8 cellular contexts compared by ENCODE assay signal in the genomic region with DNA sequence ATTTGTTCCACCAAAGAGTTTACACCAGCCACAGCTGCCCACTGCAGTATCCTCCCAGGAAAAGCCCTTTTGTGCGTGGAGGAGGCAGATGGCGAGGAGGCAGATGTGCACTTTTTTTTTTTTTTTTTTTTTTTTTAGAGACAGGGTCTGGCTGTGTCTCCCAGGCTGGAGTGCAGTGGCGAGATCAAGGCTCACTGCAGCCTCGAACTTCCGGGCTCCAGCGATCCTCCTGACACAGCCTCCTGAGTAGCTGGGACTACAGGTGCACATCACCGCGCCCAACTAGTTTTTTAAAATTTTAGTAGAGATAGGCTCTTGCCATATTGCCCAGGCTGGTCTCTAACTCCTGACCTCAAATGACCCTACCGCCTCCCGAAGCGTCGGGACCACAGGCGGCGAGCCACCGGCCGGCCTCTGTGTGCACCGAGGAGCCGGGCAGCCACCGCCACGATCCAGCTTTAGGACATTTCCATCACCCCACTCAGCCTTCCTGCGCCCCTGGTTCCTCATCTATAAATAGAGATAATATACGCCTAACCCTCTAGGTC. TPM values are rescaled to one million over a fixed set of nuclear protein-coding genes. Genes with fewer than 3 reads are reported as not detected.
DNase-seq lines count a peak whose midpoint lies in the region; ATAC-seq and TF ChIP-seq lines count a peak whose summit lies in the region.

No MANE protein-coding gene starts in this region.

- no peaks in the 10 kb centered on the region for H3K4me1 ChIP-seq in HUES6 (ENCODE audit: control insufficient read depth, insufficient read depth, low read length)
- H3K4me1 ChIP-seq in muscle layer of colon (ENCODE audit: insufficient read depth, low read length) = peaks cover 18% of the 10 kb centered on the region

- H3K9me3 ChIP-seq in HUES6 (ENCODE audit: control insufficient read depth, insufficient read depth, low read depth, low read length) (no peaks in the 10 kb centered on the region), muscle layer of colon (ENCODE audit: low read length) (no peaks in the 10 kb centered on the region)

- peaks cover 11% of the 10 kb centered on the region for H3K27me3 ChIP-seq in HUES6 (ENCODE audit: control insufficient read depth, insufficient read depth, low read length)
- no peaks in the 10 kb centered on the region for H3K27me3 ChIP-seq in muscle layer of colon (ENCODE audit: control insufficient read depth in 1 of 2, insufficient read depth in 2 of 2, low read length in 2 of 2)

- H3K4me3 ChIP-seq in HUES6 (ENCODE audit: low read depth, low read length) (peak overlapping the region; percentile 69), muscle layer of colon (ENCODE audit: low read depth in 1 of 2, low read length in 2 of 2) (peak overlapping the region; percentile 71 to 86)

- H3K36me3 ChIP-seq in HUES6 (ENCODE audit: control insufficient read depth, insufficient read depth, low read length) (peaks cover 29% of the 10 kb centered on the region), muscle layer of colon (ENCODE audit: insufficient read depth, low read length) (no peaks in the 10 kb centered on the region)

- ATAC-seq in GM21381 (IDR thresholded peaks at IDR 0.05; ENCODE audit: unreplicated experiment) = peak; percentile 23

- TF ChIP-seq CTCF in C4-2B (conservative IDR thresholded peaks at IDR 0.05) = no peak

- DNase-seq in caudate nucleus (lab: John Stamatoyannopoulos, UW) = peak in 1 of 61 donors; percentile 82
- no peak for DNase-seq in amygdala (lab: John Stamatoyannopoulos, UW)
- no peak for DNase-seq in RPMI8226
- DNase-seq in HT-29 (ENCODE audit: low spot score) = no peak

- H3K9ac ChIP-seq in HUES6 (ENCODE audit: low read length) (peak overlapping the region; percentile 50), muscle layer of colon (ENCODE audit: low read length) (no peak overlapping the region)

- H3K27ac ChIP-seq in C4-2B = peak overlapping the region; percentile 94
- no peak overlapping the region for H3K27ac ChIP-seq in HUES6 (ENCODE audit: low read depth, low read length)
- H3K27ac ChIP-seq in caudate nucleus (ENCODE audit: low read depth, low read length) = peak overlapping the region; percentile 70
- H3K27ac ChIP-seq in muscle layer of colon (ENCODE audit: low read depth, low read length) = no peak overlapping the region

RNA-seq across cellular contexts. Expression of a gene that starts 0.6 kb away (rescaled TPM):
- total RNA-seq in HT-29 (2014; rRNA removed; shearing (Covaris generic)) = 204 and 221 TPM in 2 replicates

Comparison
In these comparisons a context has a peak if more than half of its experiments do, and no peak if none do; other contexts are left out.
1. H3K27ac ChIP-seq: peak in C4-2B (single experiment) and caudate nucleus (single experiment); none in HUES6 (single experiment) and muscle layer of colon (single experiment).